In genomic region chr4:76420901-76421581, GRCh38 we compare ENCODE assay signal across 7 cellular contexts. TPM values are rescaled to one million over a fixed set of nuclear protein-coding genes. Genes with fewer than 3 reads are reported as not detected.
A peak's percentile ranks its signal among the peaks of the same experiment; 100 is the strongest.
DNase-seq lines count a peak whose midpoint lies in the region; ATAC-seq and TF ChIP-seq lines count a peak whose summit lies in the region.

Gene CCDC158 (minus strand): TSS chr4:76421141. CDS start chr4:76403207, 17,934 bp downstream.

- peak within 1 kb of the TSS; percentile 39 for H3K4me3 Mint-ChIP-seq in activated CD8-positive, alpha-beta T cell treated with anti-CD3 and anti-CD28 coated beads, Interleukin-2, amount 10 ng/mL, durations not matched to agents 7 days and 5 days
- H3K4me3 Mint-ChIP-seq in mesothelial cell of epicardium, result no peak within 1 kb of the TSS

- H3K27me3 ChIP-seq in heart right ventricle (peaks cover 0 to 18% (median 0%) of the 10 kb centered on the region in 7 donors), skeletal muscle tissue (ENCODE audit: control insufficient read depth in 3 of 3, insufficient read depth in 3 of 3, low read length in 3 of 3) (peaks cover 0 to 6% (median 0%) of the 10 kb centered on the region in 3 donors)

- peak; percentile 75 for ATAC-seq in activated CD8-positive, alpha-beta T cell treated with anti-CD3 and anti-CD28 coated beads, Interleukin-2, amount 10 ng/mL, durations not matched to agents 7 days and 5 days
- ATAC-seq in heart right ventricle, result peak; percentile 58 to 91 (median 80)
- ATAC-seq in HG02763 (IDR thresholded peaks at IDR 0.05; ENCODE audit: unreplicated experiment), result no peak

- peak; percentile 22 for DNase-seq in GM13977 (ENCODE audit: low spot score)
- no peak for DNase-seq in activated CD8-positive, alpha-beta T cell treated with anti-CD3 and anti-CD28 coated beads, Interleukin-2, amount 10 ng/mL, durations not matched to agents 7 days and 5 days
- DNase-seq in heart right ventricle, result peak; percentile 5 to 33
- DNase-seq in NCI-H1048 (lab: John Stamatoyannopoulos, UW), result no peak
- no peak for DNase-seq in mesothelial cell of epicardium (ENCODE audit: low spot score in 2 of 2, unreplicated experiment in 2 of 2)

- H3K27me3 Mint-ChIP-seq in activated CD8-positive, alpha-beta T cell treated with anti-CD3 and anti-CD28 coated beads, Interleukin-2, amount 10 ng/mL, durations not matched to agents 7 days and 5 days (ENCODE audit: low read depth), result peaks cover 25% of the 10 kb centered on the region
- H3K27me3 Mint-ChIP-seq in mesothelial cell of epicardium (ENCODE audit: low read depth), result no peaks in the 10 kb centered on the region

- H3K9me3 ChIP-seq in heart right ventricle (no peaks in the 10 kb centered on the region), skeletal muscle tissue (ENCODE audit: control insufficient read depth in 3 of 3, low read length in 3 of 3) (no peaks in the 10 kb centered on the region)

- no peaks in the 10 kb centered on the region for H3K9me3 Mint-ChIP-seq in activated CD8-positive, alpha-beta T cell treated with anti-CD3 and anti-CD28 coated beads, Interleukin-2, amount 10 ng/mL, durations not matched to agents 7 days and 5 days (ENCODE audit: insufficient read depth)
- peaks cover 4% of the 10 kb centered on the region for H3K9me3 Mint-ChIP-seq in mesothelial cell of epicardium

- H3K27ac Mint-ChIP-seq in activated CD8-positive, alpha-beta T cell treated with anti-CD3 and anti-CD28 coated beads, Interleukin-2, amount 10 ng/mL, durations not matched to agents 7 days and 5 days, result no peak within 1 kb of the TSS
- H3K27ac Mint-ChIP-seq in mesothelial cell of epicardium, result no peak within 1 kb of the TSS

- intact Hi-C loops in heart right ventricle (cut with DNase I), result loop anchor here in 3 of 10 donors (5.0 kb wide), 2 partner anchors 114 to 239 kb away; partner anchors contain the start of gene STBD1 (in 1 of the 3)

- H3K27ac ChIP-seq in heart right ventricle, result peak within 1 kb of the TSS in 2 of 10 donors; percentile 10 to 22
- H3K27ac ChIP-seq in skeletal muscle tissue (ENCODE audit: low read depth, low read length), result no peak within 1 kb of the TSS

- H3K4me1 ChIP-seq in heart right ventricle (peaks cover 0 to 12% (median under 1%) of the 10 kb centered on the region in 9 donors), skeletal muscle tissue (ENCODE audit: control insufficient read depth in 3 of 3, insufficient read depth in 3 of 3, low read length in 3 of 3) (peaks cover 0 to 2% (median 0%) of the 10 kb centered on the region in 3 donors)

- CTCF ChIA-PET in activated CD8-positive, alpha-beta T cell treated with anti-CD3 and anti-CD28 coated beads, Interleukin-2, amount 10 ng/mL, durations not matched to agents 7 days and 5 days (lab: Charles Lee), result interaction anchor here (1.1 to 1.3 kb wide), 2 partner anchors 9 kb away, joined by 3 to 4 read pairs; no protein-coding TSS in a partner anchor

- WGBS in heart right ventricle, 2 donors, result 2 to 4% methylated on average over 66 to 71 of the region's 73 CpGs

- H3K9ac ChIP-seq in skeletal muscle tissue (ENCODE audit: low read depth in 1 of 3, low read length in 3 of 3), result peak within 1 kb of the TSS; percentile 27 to 62 (median 51)

- no peaks in the 10 kb centered on the region for H3K36me3 ChIP-seq in heart right ventricle
- no peaks in the 10 kb centered on the region for H3K36me3 ChIP-seq in skeletal muscle tissue (ENCODE audit: control insufficient read depth in 3 of 3, insufficient read depth in 3 of 3, low read length in 3 of 3)

- POLR2A ChIA-PET in activated CD8-positive, alpha-beta T cell treated with anti-CD3 and anti-CD28 coated beads, Interleukin-2, amount 10 ng/mL, durations not matched to agents 7 days and 5 days (lab: Charles Lee), result no interaction called here

- TF ChIP-seq CTCF in GM13977 (IDR thresholded peaks at IDR 0.05; ENCODE audit: extremely low read depth, insufficient read depth, missing control alignments) (no peak), heart right ventricle (IDR thresholded peaks at IDR 0.05) (no peak), mesothelial cell of epicardium (IDR thresholded peaks at IDR 0.05; ENCODE audit: unreplicated experiment) (no peak)

- in situ Hi-C loops in GM13977 (cut with MboI; ENCODE audit: low pct_unique_long_range_greater_than_20kb, low sequenced_read_pairs, unreplicated experiment), result no loop called here

- H3K36me3 Mint-ChIP-seq in activated CD8-positive, alpha-beta T cell treated with anti-CD3 and anti-CD28 coated beads, Interleukin-2, amount 10 ng/mL, durations not matched to agents 7 days and 5 days (ENCODE audit: low read depth), result no peaks in the 10 kb centered on the region
- H3K36me3 Mint-ChIP-seq in mesothelial cell of epicardium, result no peaks in the 10 kb centered on the region

- H3K4me1 Mint-ChIP-seq in activated CD8-positive, alpha-beta T cell treated with anti-CD3 and anti-CD28 coated beads, Interleukin-2, amount 10 ng/mL, durations not matched to agents 7 days and 5 days (ENCODE audit: low read depth), result peaks cover 7% of the 10 kb centered on the region
- H3K4me1 Mint-ChIP-seq in mesothelial cell of epicardium, result no peaks in the 10 kb centered on the region

- peak within 1 kb of the TSS; percentile 35 to 67 (median 56) for H3K4me3 ChIP-seq in heart right ventricle
- H3K4me3 ChIP-seq in skeletal muscle tissue (ENCODE audit: low read length in 3 of 3), result peak within 1 kb of the TSS; percentile 60 to 68 (median 62)

RNA-seq across cellular contexts. Expression of gene CCDC158, which starts in this region (rescaled TPM):
- total RNA-seq in activated CD8-positive, alpha-beta T cell treated with anti-CD3 and anti-CD28 coated beads, Interleukin-2, amount 10 ng/mL, durations not matched to agents 7 days and 5 days, result not detected
- 1 to 10 TPM in 1 of 10 donors, under 1 TPM in 9; 0.15 to 1.0 (median 0.39) TPM for total RNA-seq in heart right ventricle
- polyA plus RNA-seq in heart right ventricle, result under 1 TPM; 0.01 to 0.15 TPM
- 1.0 TPM for total RNA-seq in skeletal muscle tissue
- total RNA-seq in mesothelial cell of epicardium, result not detected in 3 replicates

Comparison
In these comparisons a context has a peak if more than half of its experiments do, and no peak if none do; other contexts are left out.
1. Peak in ATAC-seq in activated CD8-positive, alpha-beta T cell treated with anti-CD3 and anti-CD28 coated beads, Interleukin-2, amount 10 ng/mL, durations not matched to agents 7 days and 5 days; RNA of the gene not detected or under 1 TPM.
2. DNase-seq: peak in GM13977 (single experiment) and heart right ventricle (2 of 2); none in activated CD8-positive, alpha-beta T cell treated with anti-CD3 and anti-CD28 coated beads, Interleukin-2, amount 10 ng/mL, durations not matched to agents 7 days and 5 days (single experiment), NCI-H1048 (single experiment) and mesothelial cell of epicardium (0 of 2).